1 cellular context compared by ENCODE assay signal in the genomic region with DNA sequence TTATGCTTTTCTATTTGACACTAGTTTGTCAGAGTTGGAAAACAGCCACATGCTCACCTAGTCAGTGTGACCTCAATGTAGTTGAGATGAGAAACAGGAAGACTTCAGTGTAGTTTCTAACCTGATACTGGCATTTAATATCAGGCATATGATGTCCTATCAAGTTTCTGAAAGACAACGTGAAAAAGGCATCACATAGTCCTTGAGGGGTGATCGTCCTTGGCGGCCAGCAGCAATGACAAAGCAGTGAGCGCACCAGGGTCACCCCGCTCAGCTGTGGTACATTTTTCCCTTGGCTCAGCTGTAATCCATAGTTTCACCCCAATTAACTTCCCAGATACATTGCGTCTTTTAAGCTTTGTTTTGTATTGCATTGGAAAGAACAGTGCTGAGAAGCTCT.
TF ChIP-seq lines count a peak whose summit lies in the region.

No MANE protein-coding gene starts in this region.

TF ChIP-seq in GM12878, 131 proteins besides CTCF, POLR2A, EP300 and RAD21:
- TF ChIP-seq POLR2AphosphoS2 (IDR thresholded peaks at IDR 0.05; ENCODE audit: low read depth, low read length) (0 out of 2 replicates have a peak, but pooled peaks have one; percentile 41), ZNF274 (IDR thresholded peaks at IDR 0.05; ENCODE audit: insufficient read depth, insufficient read length) (no peak), KLF5 (IDR thresholded peaks at IDR 0.05; ENCODE audit: partially characterized antibody) (no peak)
- TF ChIP-seq, protein P1, sequence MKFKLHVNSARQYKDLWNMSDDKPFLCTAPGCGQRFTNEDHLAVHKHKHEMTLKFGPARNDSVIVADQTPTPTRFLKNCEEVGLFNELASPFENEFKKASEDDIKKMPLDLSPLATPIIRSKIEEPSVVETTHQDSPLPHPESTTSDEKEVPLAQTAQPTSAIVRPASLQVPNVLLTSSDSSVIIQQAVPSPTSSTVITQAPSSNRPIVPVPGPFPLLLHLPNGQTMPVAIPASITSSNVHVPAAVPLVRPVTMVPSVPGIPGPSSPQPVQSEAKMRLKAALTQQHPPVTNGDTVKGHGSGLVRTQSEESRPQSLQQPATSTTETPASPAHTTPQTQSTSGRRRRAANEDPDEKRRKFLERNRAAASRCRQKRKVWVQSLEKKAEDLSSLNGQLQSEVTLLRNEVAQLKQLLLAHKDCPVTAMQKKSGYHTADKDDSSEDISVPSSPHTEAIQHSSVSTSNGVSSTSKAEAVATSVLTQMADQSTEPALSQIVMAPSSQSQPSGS (IDR thresholded peaks at IDR 0.05; ENCODE audit: low read length) = no peak
